Comparison of ENCODE assay signal across 3 cellular contexts in the genomic region with DNA sequence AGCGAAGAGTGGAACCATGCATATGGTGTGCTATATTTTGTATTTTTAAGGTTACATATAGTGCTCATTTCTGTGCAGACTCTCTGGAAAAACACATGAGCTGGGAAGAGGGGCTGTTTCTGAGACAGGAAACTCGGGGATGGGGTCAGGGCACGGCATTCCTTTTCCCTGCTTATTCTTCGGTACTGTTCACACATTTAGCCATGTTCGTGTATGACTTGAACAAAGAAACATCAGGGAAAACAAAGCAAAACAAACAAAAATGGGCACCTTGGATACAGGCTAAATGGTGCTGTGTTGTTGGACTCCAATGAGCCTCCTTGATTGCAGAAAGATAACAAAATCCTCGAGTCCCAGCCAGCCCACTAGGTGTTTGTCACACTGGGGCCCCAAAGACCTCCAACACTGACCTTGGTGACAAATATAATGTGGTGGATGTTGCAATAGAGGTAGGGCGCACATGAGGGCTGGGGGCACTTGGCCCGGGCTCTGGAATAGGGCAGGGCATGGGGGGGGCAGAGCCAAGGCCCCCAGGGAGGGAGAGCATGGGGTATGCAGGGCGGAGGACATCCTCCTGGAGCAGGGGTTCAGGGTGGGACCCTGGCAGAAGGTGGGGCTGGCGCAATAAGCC.
A peak's percentile ranks its signal among the peaks of the same experiment; 100 is the strongest.
TF ChIP-seq lines count a peak whose summit lies in the region.

No MANE protein-coding gene starts in this region.

TF ChIP-seq in A549, 52 proteins besides CTCF, POLR2A, EP300 and RAD21:
- TF ChIP-seq NFE2L2 (conservative IDR thresholded peaks at IDR 0.05; ENCODE audit: low read length) (no peak), POLR2AphosphoS2 (conservative IDR thresholded peaks at IDR 0.05; ENCODE audit: low read length) (peak; percentile 65; the same call in 1 of the 2 replicates)

TF ChIP-seq in GM23338, 12 proteins besides CTCF, POLR2A, EP300 and RAD21 (continues in another document):
- TF ChIP-seq EZH2phosphoT487 (IDR thresholded peaks at IDR 0.05; ENCODE audit: unreplicated experiment) (no peak), ZNF114 (CRISPR knock-in tag; IDR thresholded peaks at IDR 0.05) (no peak), NANOG (IDR thresholded peaks at IDR 0.05; ENCODE audit: borderline replicate concordance) (no peak), CREB1 (CRISPR knock-in tag; IDR thresholded peaks at IDR 0.05; ENCODE audit: low read depth) (no peak), EZH2 (IDR thresholded peaks at IDR 0.05; ENCODE audit: low read depth, unreplicated experiment) (no peak), ZNF331 (CRISPR knock-in tag; IDR thresholded peaks at IDR 0.05; ENCODE audit: low read depth) (no peak), STAT1 (IDR thresholded peaks at IDR 0.05; ENCODE audit: unreplicated experiment) (no peak)
- TF ChIP-seq, protein P1, sequence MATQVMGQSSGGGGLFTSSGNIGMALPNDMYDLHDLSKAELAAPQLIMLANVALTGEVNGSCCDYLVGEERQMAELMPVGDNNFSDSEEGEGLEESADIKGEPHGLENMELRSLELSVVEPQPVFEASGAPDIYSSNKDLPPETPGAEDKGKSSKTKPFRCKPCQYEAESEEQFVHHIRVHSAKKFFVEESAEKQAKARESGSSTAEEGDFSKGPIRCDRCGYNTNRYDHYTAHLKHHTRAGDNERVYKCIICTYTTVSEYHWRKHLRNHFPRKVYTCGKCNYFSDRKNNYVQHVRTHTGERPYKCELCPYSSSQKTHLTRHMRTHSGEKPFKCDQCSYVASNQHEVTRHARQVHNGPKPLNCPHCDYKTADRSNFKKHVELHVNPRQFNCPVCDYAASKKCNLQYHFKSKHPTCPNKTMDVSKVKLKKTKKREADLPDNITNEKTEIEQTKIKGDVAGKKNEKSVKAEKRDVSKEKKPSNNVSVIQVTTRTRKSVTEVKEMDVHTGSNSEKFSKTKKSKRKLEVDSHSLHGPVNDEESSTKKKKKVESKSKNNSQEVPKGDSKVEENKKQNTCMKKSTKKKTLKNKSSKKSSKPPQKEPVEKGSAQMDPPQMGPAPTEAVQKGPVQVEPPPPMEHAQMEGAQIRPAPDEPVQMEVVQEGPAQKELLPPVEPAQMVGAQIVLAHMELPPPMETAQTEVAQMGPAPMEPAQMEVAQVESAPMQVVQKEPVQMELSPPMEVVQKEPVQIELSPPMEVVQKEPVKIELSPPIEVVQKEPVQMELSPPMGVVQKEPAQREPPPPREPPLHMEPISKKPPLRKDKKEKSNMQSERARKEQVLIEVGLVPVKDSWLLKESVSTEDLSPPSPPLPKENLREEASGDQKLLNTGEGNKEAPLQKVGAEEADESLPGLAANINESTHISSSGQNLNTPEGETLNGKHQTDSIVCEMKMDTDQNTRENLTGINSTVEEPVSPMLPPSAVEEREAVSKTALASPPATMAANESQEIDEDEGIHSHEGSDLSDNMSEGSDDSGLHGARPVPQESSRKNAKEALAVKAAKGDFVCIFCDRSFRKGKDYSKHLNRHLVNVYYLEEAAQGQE (IDR thresholded peaks at IDR 0.05; ENCODE audit: unreplicated experiment) = no peak
- TF ChIP-seq, protein P2, sequence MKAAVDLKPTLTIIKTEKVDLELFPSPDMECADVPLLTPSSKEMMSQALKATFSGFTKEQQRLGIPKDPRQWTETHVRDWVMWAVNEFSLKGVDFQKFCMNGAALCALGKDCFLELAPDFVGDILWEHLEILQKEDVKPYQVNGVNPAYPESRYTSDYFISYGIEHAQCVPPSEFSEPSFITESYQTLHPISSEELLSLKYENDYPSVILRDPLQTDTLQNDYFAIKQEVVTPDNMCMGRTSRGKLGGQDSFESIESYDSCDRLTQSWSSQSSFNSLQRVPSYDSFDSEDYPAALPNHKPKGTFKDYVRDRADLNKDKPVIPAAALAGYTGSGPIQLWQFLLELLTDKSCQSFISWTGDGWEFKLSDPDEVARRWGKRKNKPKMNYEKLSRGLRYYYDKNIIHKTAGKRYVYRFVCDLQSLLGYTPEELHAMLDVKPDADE (IDR thresholded peaks at IDR 0.05) = no peak

TF ChIP-seq in endothelial cell of umbilical vein, 7 proteins besides CTCF, POLR2A, EP300 and RAD21:
- TF ChIP-seq GATA2 (IDR thresholded peaks at IDR 0.05; ENCODE audit: insufficient read depth, insufficient read length, low read depth, low read length) (no peak), POLR2AphosphoS5 (IDR thresholded peaks at IDR 0.05; ENCODE audit: insufficient read depth, low read depth, low read length) (no peak), FOS (IDR thresholded peaks at IDR 0.05; ENCODE audit: borderline replicate concordance, insufficient read depth, low read length) (no peak), MYC (IDR thresholded peaks at IDR 0.05; ENCODE audit: low read depth, low read length) (no peak), EZH2 (IDR thresholded peaks at IDR 0.05; ENCODE audit: borderline replicate concordance, low read depth, low read length, severe bottlenecking) (no peak), JUN (IDR thresholded peaks at IDR 0.05; ENCODE audit: borderline replicate concordance, insufficient read depth, insufficient read length, low read depth) (no peak)
- TF ChIP-seq, protein P3, sequence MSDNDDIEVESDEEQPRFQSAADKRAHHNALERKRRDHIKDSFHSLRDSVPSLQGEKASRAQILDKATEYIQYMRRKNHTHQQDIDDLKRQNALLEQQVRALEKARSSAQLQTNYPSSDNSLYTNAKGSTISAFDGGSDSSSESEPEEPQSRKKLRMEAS (IDR thresholded peaks at IDR 0.05; ENCODE audit: insufficient read depth, insufficient read length) = no peak
